37 cellular contexts compared by ENCODE assay signal in genomic region chr6:110387986-110388385, GRCh38. TPM values are rescaled to one million over a fixed set of nuclear protein-coding genes. Genes with fewer than 3 reads are reported as not detected.
"Had no signal": no experiment of that assay in that cellular context is flagged by ENCODE, and none has a peak within 500 bp of the region (broad histone marks: within the 10 kb centered on the region; RNA-seq: fewer than 3 reads in every experiment).

No MANE protein-coding gene starts in this region.

- DNase-seq: activated CD4-positive, alpha-beta memory T cell treated with anti-CD3 and anti-CD28 coated beads for 36 hours; activated CD4-positive, alpha-beta T cell treated with anti-CD3 and anti-CD28 coated beads for 36 hours; activated CD4-positive, alpha-beta T cell treated with anti-CD3 and anti-CD28 coated beads, Interleukin-2, amount 10 ng/mL, durations not matched to agents 24 days and 14 days; activated CD4-positive, CD25-positive, alpha-beta regulatory T cell; activated CD4-positive, CD25-positive, alpha-beta regulatory T cell treated with anti-CD3 and anti-CD28 coated beads, Interleukin-2, amount 50 U/mL, for 72 hours; activated CD8-positive, alpha-beta memory T cell treated with anti-CD3 and anti-CD28 coated beads, Interleukin-2, amount 10 ng/mL, durations not matched to agents 7 days and 5 days; activated CD8-positive, alpha-beta memory T cell treated with anti-CD3 and anti-CD28 coated beads, Interleukin-2, amount 50 U/mL, for 4 hours; activated CD8-positive, alpha-beta T cell treated with anti-CD3 and anti-CD28 coated beads, Interleukin-2, amount 10 ng/mL, durations not matched to agents 7 days and 5 days; activated gamma-delta T cell; activated naive CD4-positive, alpha-beta T cell; activated naive CD4-positive, alpha-beta T cell treated with anti-CD3 and anti-CD28 coated beads, Interleukin-2, amount 10 ng/mL, durations not matched to agents 7 days and 5 days; activated naive CD8-positive, alpha-beta T cell treated with anti-CD3 and anti-CD28 coated beads, Interleukin-2, amount 10 ng/mL, durations not matched to agents 7 days and 5 days; activated T-cell treated with anti-CD3 and anti-CD28 coated beads, Interleukin-2, amount 50 U/mL, for 1 hour; activated T-cell treated with anti-CD3 and anti-CD28 coated beads, Interleukin-2, amount 50 U/mL, for 48 hours; central memory CD4-positive, alpha-beta T cell; cerebellar nuclear complex; colonic mucosa; effector CD8-positive, alpha-beta T cell; esophagus squamous epithelium; foreskin melanocyte; heart right ventricle; T-helper 9 cell had no signal

- H3K4me3 ChIP-seq: ascending aorta, breast epithelium, cardiac muscle cell, colonic mucosa, esophagus squamous epithelium, gastroesophageal sphincter, heart right ventricle, hepatocyte had no signal

- H3K27me3 Mint-ChIP-seq: activated CD4-positive, alpha-beta memory T cell treated with anti-CD3 and anti-CD28 coated beads for 36 hours; activated CD4-positive, alpha-beta T cell treated with anti-CD3 and anti-CD28 coated beads for 36 hours; activated naive CD4-positive, alpha-beta T cell treated with anti-CD3 and anti-CD28 coated beads, Interleukin-2, amount 10 ng/mL, durations not matched to agents 7 days and 5 days; activated naive CD8-positive, alpha-beta T cell treated with anti-CD3 and anti-CD28 coated beads, Interleukin-2, amount 10 ng/mL, durations not matched to agents 7 days and 5 days had no signal

- ATAC-seq: activated CD4-positive, alpha-beta T cell treated with anti-CD3 and anti-CD28 coated beads for 36 hours; activated CD8-positive, alpha-beta memory T cell treated with anti-CD3 and anti-CD28 coated beads, Interleukin-2, amount 10 ng/mL, durations not matched to agents 7 days and 5 days; activated CD8-positive, alpha-beta T cell treated with anti-CD3 and anti-CD28 coated beads, Interleukin-2, amount 10 ng/mL, durations not matched to agents 7 days and 5 days; activated naive CD4-positive, alpha-beta T cell treated with anti-CD3 and anti-CD28 coated beads, Interleukin-2, amount 50 U/mL, for 72 hours; gastroesophageal sphincter; heart right ventricle had no signal

- H3K27ac Mint-ChIP-seq: activated CD4-positive, alpha-beta memory T cell treated with anti-CD3 and anti-CD28 coated beads for 36 hours; activated CD4-positive, alpha-beta T cell treated with anti-CD3 and anti-CD28 coated beads for 36 hours; activated CD4-positive, alpha-beta T cell treated with anti-CD3 and anti-CD28 coated beads, Interleukin-2, amount 10 ng/mL, durations not matched to agents 24 days and 14 days; activated CD8-positive, alpha-beta memory T cell treated with anti-CD3 and anti-CD28 coated beads, Interleukin-2, amount 10 ng/mL, durations not matched to agents 7 days and 5 days; activated CD8-positive, alpha-beta T cell treated with anti-CD3 and anti-CD28 coated beads, Interleukin-2, amount 10 ng/mL, durations not matched to agents 7 days and 5 days; activated naive CD4-positive, alpha-beta T cell treated with anti-CD3 and anti-CD28 coated beads, Interleukin-2, amount 10 ng/mL, durations not matched to agents 7 days and 5 days; activated naive CD4-positive, alpha-beta T cell treated with anti-CD3 and anti-CD28 coated beads, Interleukin-2, amount 50 U/mL, for 72 hours; activated naive CD8-positive, alpha-beta T cell treated with anti-CD3 and anti-CD28 coated beads, Interleukin-2, amount 10 ng/mL, durations not matched to agents 7 days and 5 days; activated T-helper 1 cell treated with anti-CD3 and anti-CD28 coated beads, Interleukin-12 subunit alpha, Interleukin-12 subunit beta, Interleukin-2, Interleukin-4 antibody, amounts not matched to agents 30 ng/mL and 10 ng/mL and 1 ng/mL, durations not matched to agents 14 hours and 24 hours and 36 hours had no signal

- H3K4me3 Mint-ChIP-seq: activated CD4-positive, alpha-beta memory T cell treated with anti-CD3 and anti-CD28 coated beads for 36 hours; activated CD4-positive, alpha-beta T cell treated with anti-CD3 and anti-CD28 coated beads for 36 hours; activated CD4-positive, alpha-beta T cell treated with anti-CD3 and anti-CD28 coated beads, Interleukin-2, amount 10 ng/mL, durations not matched to agents 24 days and 14 days; activated CD8-positive, alpha-beta memory T cell treated with anti-CD3 and anti-CD28 coated beads, Interleukin-2, amount 10 ng/mL, durations not matched to agents 7 days and 5 days; activated CD8-positive, alpha-beta T cell treated with anti-CD3 and anti-CD28 coated beads, Interleukin-2, amount 10 ng/mL, durations not matched to agents 7 days and 5 days; activated naive CD4-positive, alpha-beta T cell treated with anti-CD3 and anti-CD28 coated beads, Interleukin-2, amount 10 ng/mL, durations not matched to agents 7 days and 5 days; activated naive CD8-positive, alpha-beta T cell treated with anti-CD3 and anti-CD28 coated beads, Interleukin-2, amount 10 ng/mL, durations not matched to agents 7 days and 5 days; activated T-helper 1 cell treated with anti-CD3 and anti-CD28 coated beads, Interleukin-12 subunit alpha, Interleukin-12 subunit beta, Interleukin-2, Interleukin-4 antibody, amounts not matched to agents 30 ng/mL and 10 ng/mL and 1 ng/mL, durations not matched to agents 14 hours and 24 hours and 36 hours; brain had no signal

- H3K9me3 ChIP-seq: ascending aorta, breast epithelium, colonic mucosa, esophagus squamous epithelium, gastroesophageal sphincter, heart right ventricle had no signal

- H3K27ac ChIP-seq: ascending aorta, breast epithelium, colonic mucosa, epithelial cell of prostate, esophagus squamous epithelium, gastroesophageal sphincter, hepatocyte had no signal

- H3K36me3 ChIP-seq: ascending aorta, breast epithelium, cardiac muscle cell, colonic mucosa, esophagus squamous epithelium, gastroesophageal sphincter had no signal

- H3K36me3 Mint-ChIP-seq: activated CD4-positive, alpha-beta memory T cell treated with anti-CD3 and anti-CD28 coated beads for 36 hours; activated CD8-positive, alpha-beta memory T cell treated with anti-CD3 and anti-CD28 coated beads, Interleukin-2, amount 10 ng/mL, durations not matched to agents 7 days and 5 days; activated naive CD4-positive, alpha-beta T cell treated with anti-CD3 and anti-CD28 coated beads, Interleukin-2, amount 10 ng/mL, durations not matched to agents 7 days and 5 days; activated naive CD4-positive, alpha-beta T cell treated with anti-CD3 and anti-CD28 coated beads, Interleukin-2, amount 50 U/mL, for 72 hours; brain had no signal

- H3K27me3 ChIP-seq: ascending aorta, breast epithelium, cardiac muscle cell, colonic mucosa, esophagus squamous epithelium, gastroesophageal sphincter, heart right ventricle, hepatocyte had no signal

- H3K4me1 ChIP-seq: ascending aorta, breast epithelium, colonic mucosa, esophagus squamous epithelium had no signal

- H3K9me3 Mint-ChIP-seq: activated CD4-positive, alpha-beta memory T cell treated with anti-CD3 and anti-CD28 coated beads for 36 hours; activated CD4-positive, alpha-beta T cell treated with anti-CD3 and anti-CD28 coated beads, Interleukin-2, amount 10 ng/mL, durations not matched to agents 24 days and 14 days; activated naive CD4-positive, alpha-beta T cell treated with anti-CD3 and anti-CD28 coated beads, Interleukin-2, amount 10 ng/mL, durations not matched to agents 7 days and 5 days; activated naive CD4-positive, alpha-beta T cell treated with anti-CD3 and anti-CD28 coated beads, Interleukin-2, amount 50 U/mL, for 72 hours; activated naive CD8-positive, alpha-beta T cell treated with anti-CD3 and anti-CD28 coated beads, Interleukin-2, amount 10 ng/mL, durations not matched to agents 7 days and 5 days; activated T-helper 1 cell treated with anti-CD3 and anti-CD28 coated beads, Interleukin-12 subunit alpha, Interleukin-12 subunit beta, Interleukin-2, Interleukin-4 antibody, amounts not matched to agents 30 ng/mL and 10 ng/mL and 1 ng/mL, durations not matched to agents 14 hours and 24 hours and 36 hours had no signal

RNA-seq across cellular contexts. Expression of gene DDO, which starts 27.4 kb away (rescaled TPM):
- total RNA-seq: activated CD4-positive, alpha-beta memory T cell treated with anti-CD3 and anti-CD28 coated beads for 36 hours; activated CD4-positive, alpha-beta T cell treated with anti-CD3 and anti-CD28 coated beads for 36 hours; activated CD4-positive, alpha-beta T cell treated with anti-CD3 and anti-CD28 coated beads, Interleukin-2, amount 10 ng/mL, durations not matched to agents 24 days and 14 days; activated CD8-positive, alpha-beta memory T cell treated with anti-CD3 and anti-CD28 coated beads for 36 hours; activated CD8-positive, alpha-beta memory T cell treated with anti-CD3 and anti-CD28 coated beads, Interleukin-2, amount 10 ng/mL, durations not matched to agents 7 days and 5 days; activated CD8-positive, alpha-beta T cell treated with anti-CD3 and anti-CD28 coated beads, Interleukin-2, amount 10 ng/mL, durations not matched to agents 7 days and 5 days; activated naive CD8-positive, alpha-beta T cell treated with anti-CD3 and anti-CD28 coated beads, Interleukin-2, amount 10 ng/mL, durations not matched to agents 7 days and 5 days; activated T-helper 1 cell treated with anti-CD3 and anti-CD28 coated beads, Interleukin-12 subunit alpha, Interleukin-12 subunit beta, Interleukin-2, Interleukin-4 antibody, amounts not matched to agents 30 ng/mL and 10 ng/mL and 1 ng/mL, durations not matched to agents 14 hours and 24 hours and 36 hours; endothelial cell of umbilical vein; T-helper 2 cell treated with Interferon-gamma antibody and Interleukin-4, amounts not matched to agents 100 ng/mL and 5 ng/mL, for 36 hours had no signal

RNA-seq across cellular contexts. Expression of gene METTL24, which starts 29.8 kb away (rescaled TPM):
- total RNA-seq: activated CD4-positive, alpha-beta memory T cell treated with anti-CD3 and anti-CD28 coated beads for 36 hours; activated CD4-positive, alpha-beta T cell treated with anti-CD3 and anti-CD28 coated beads for 36 hours; activated CD4-positive, alpha-beta T cell treated with anti-CD3 and anti-CD28 coated beads, Interleukin-2, amount 10 ng/mL, durations not matched to agents 24 days and 14 days; activated CD8-positive, alpha-beta memory T cell treated with anti-CD3 and anti-CD28 coated beads for 36 hours; activated CD8-positive, alpha-beta memory T cell treated with anti-CD3 and anti-CD28 coated beads, Interleukin-2, amount 10 ng/mL, durations not matched to agents 7 days and 5 days; activated CD8-positive, alpha-beta T cell treated with anti-CD3 and anti-CD28 coated beads, Interleukin-2, amount 10 ng/mL, durations not matched to agents 7 days and 5 days; activated naive CD4-positive, alpha-beta T cell treated with anti-CD3 and anti-CD28 coated beads, Interleukin-2, amount 50 U/mL, for 72 hours; activated T-helper 1 cell treated with anti-CD3 and anti-CD28 coated beads, Interleukin-12 subunit alpha, Interleukin-12 subunit beta, Interleukin-2, Interleukin-4 antibody, amounts not matched to agents 30 ng/mL and 10 ng/mL and 1 ng/mL, durations not matched to agents 14 hours and 24 hours and 36 hours; dermis microvascular lymphatic vessel endothelial cell; endothelial cell of umbilical vein; fibroblast of villous mesenchyme; glomerular endothelial cell; T-helper 2 cell treated with Interferon-gamma antibody and Interleukin-4, amounts not matched to agents 100 ng/mL and 5 ng/mL, for 36 hours had no signal
